ENCODE assay signal across 15 cellular contexts in the genomic region with DNA sequence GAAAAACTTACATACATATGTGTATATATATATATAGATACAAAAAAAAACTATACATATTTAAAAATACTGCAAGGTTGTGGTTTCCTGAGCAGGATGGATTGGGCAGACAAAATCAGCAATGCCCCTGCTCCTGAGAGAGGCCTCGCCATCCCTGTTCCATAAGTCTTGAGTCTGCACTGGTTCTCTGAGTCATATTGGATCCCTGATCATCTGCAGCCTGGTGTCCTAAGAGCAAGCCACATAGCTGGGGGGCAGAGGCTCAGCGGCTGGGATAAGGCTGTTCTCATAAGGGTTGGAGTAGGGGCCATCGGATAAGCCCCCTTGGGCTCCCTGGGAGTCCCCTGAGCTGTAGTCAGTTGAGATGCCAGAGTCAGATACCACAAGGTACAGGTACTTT. TPM values are rescaled to one million over a fixed set of nuclear protein-coding genes. Genes with fewer than 3 reads are reported as not detected.
A peak's percentile ranks its signal among the peaks of the same experiment; 100 is the strongest.
DNase-seq lines count a peak whose midpoint lies in the region; FAIRE-seq and TF ChIP-seq lines count a peak whose summit lies in the region.
"Had no signal": no experiment of that assay in that cellular context is flagged by ENCODE, and none has a peak within 500 bp of the region (broad histone marks: within the 10 kb centered on the region; RNA-seq: fewer than 3 reads in every experiment).

No MANE protein-coding gene starts in this region.

- peaks cover 40% of the 10 kb centered on the region for H3K4me1 Mint-ChIP-seq in CD14-positive monocyte

- peak overlapping the region; percentile 4 for H3K4me3 ChIP-seq in NB4 (ENCODE audit: low read depth, low read length)
- H3K4me3 ChIP-seq in choroid plexus epithelial cell (ENCODE audit: low read depth, low read length): no peak overlapping the region
- no peak overlapping the region for H3K4me3 ChIP-seq in rectal smooth muscle tissue (ENCODE audit: low read length)
- H3K4me3 ChIP-seq: heart left ventricle, neural progenitor cell had no signal

- no peak overlapping the region for H3K9ac ChIP-seq in rectal smooth muscle tissue (ENCODE audit: low read length)
- H3K9ac ChIP-seq: neural progenitor cell had no signal

- peaks cover 7 to 15% of the 10 kb centered on the region in 2 donors for H3K36me3 Mint-ChIP-seq in CD14-positive monocyte

- H3K27me3 ChIP-seq in rectal smooth muscle tissue (ENCODE audit: control insufficient read depth, insufficient read depth, low read length): no peaks in the 10 kb centered on the region

- peaks cover 0 to 2% (median 0%) of the 10 kb centered on the region in 7 donors for H3K9me3 Mint-ChIP-seq in CD14-positive monocyte
- H3K9me3 Mint-ChIP-seq: neural progenitor cell had no signal

- peak overlapping the region; percentile 55 for H3K27ac ChIP-seq in rectal smooth muscle tissue (ENCODE audit: low read depth, low read length)
- H3K27ac ChIP-seq: neural progenitor cell had no signal

- TF ChIP-seq POLR2A in NB4 (IDR thresholded peaks at IDR 0.05; ENCODE audit: extremely low read depth, insufficient read length) (no peak), GM12891 (IDR thresholded peaks at IDR 0.05; ENCODE audit: low read depth, low read length) (no peak)

- peak overlapping the region; percentile 38 to 87 (median 80) for H3K27ac Mint-ChIP-seq in CD14-positive monocyte
- H3K27ac Mint-ChIP-seq: neural progenitor cell had no signal

- H3K4me1 ChIP-seq in rectal smooth muscle tissue (ENCODE audit: control insufficient read depth, insufficient read depth, low read length): peaks cover 35% of the 10 kb centered on the region

- no peaks in the 10 kb centered on the region for H3K36me3 ChIP-seq in rectal smooth muscle tissue (ENCODE audit: control insufficient read depth, insufficient read depth, low read length)
- H3K36me3 ChIP-seq: neural progenitor cell had no signal

- TF ChIP-seq CTCF in CD14-positive monocyte (IDR thresholded peaks at IDR 0.05) (no peak), NB4 (IDR thresholded peaks at IDR 0.05; ENCODE audit: low read depth, low read length) (no peak), choroid plexus epithelial cell (conservative IDR thresholded peaks at IDR 0.05; ENCODE audit: low read depth, low read length) (no peak)

- DNase-seq in CD14-positive monocyte (ENCODE audit: low spot score) (no peak), NB4 (ENCODE audit: low read depth) (no peak), choroid plexus epithelial cell (ENCODE audit: low read depth) (peak; percentile 32), AML-193 (lab: John Stamatoyannopoulos, UW) (no peak), NCI-H146 (lab: John Stamatoyannopoulos, UW) (no peak), cerebellar nuclear complex (lab: John Stamatoyannopoulos, UW) (no peak), GM12891 (ENCODE audit: insufficient read length, low spot score) (no peak)
- DNase-seq: activated CD4-positive, CD25-positive, alpha-beta regulatory T cell treated with anti-CD3 and anti-CD28 coated beads, Interleukin-2, amount 50 U/mL, for 72 hours; activated gamma-delta T cell; NCI-H187; NCI-H774 had no signal

- intact Hi-C loops in CD14-positive monocyte (cut with micrococcal nuclease): no loop called here

- H3K4me3 Mint-ChIP-seq in CD14-positive monocyte: no peak overlapping the region

- no peak for FAIRE-seq in GM12891 (lab: Jason Lieb, UNC)
- FAIRE-seq: GM19239 had no signal

- H3K27me3 Mint-ChIP-seq in CD14-positive monocyte (ENCODE audit: low read depth in 3 of 3): peaks cover 7 to 11% (median 10%) of the 10 kb centered on the region in 3 donors

TF ChIP-seq in GM12891, 5 proteins besides CTCF, POLR2A, EP300 and RAD21:
- TF ChIP-seq TAF1 (IDR thresholded peaks at IDR 0.05; ENCODE audit: low read depth, low read length): no peak

RNA-seq across cellular contexts. Expression of a gene that starts 3.3 kb away (rescaled TPM):
- 10 to 100 TPM in 1 of 2 donors, 1 to 10 TPM in 1; 8.7 to 11.5 TPM for polyA plus RNA-seq in CD14-positive monocyte
- 1.9 TPM for polyA plus RNA-seq in GM12891 (2012; ENCODE audit: low read depth, missing spikeins)

RNA-seq across cellular contexts. Expression of a gene that starts 6.4 kb away (rescaled TPM):
- 1 to 10 TPM; 6.8 to 8.2 TPM for polyA plus RNA-seq in CD14-positive monocyte
- polyA plus RNA-seq in GM12891 (2012; ENCODE audit: low read depth, missing spikeins): 2.4 TPM

RNA-seq across cellular contexts. Expression of a gene that starts 22.5 kb away (rescaled TPM):
- polyA plus RNA-seq in CD14-positive monocyte: 10 to 100 TPM; 35.0 to 45.5 TPM
- 1.7 TPM for polyA plus RNA-seq in GM12891 (2012; ENCODE audit: low read depth, missing spikeins)

RNA-seq across cellular contexts. Expression of a gene that starts 31.4 kb away (rescaled TPM):
- 10 to 100 TPM; 37.1 to 38.3 TPM for polyA plus RNA-seq in CD14-positive monocyte
- 20.4 TPM for polyA plus RNA-seq in GM12891 (2012; ENCODE audit: low read depth, missing spikeins)

RNA-seq across cellular contexts. Expression of a gene that starts 31.7 kb away (rescaled TPM):
- polyA plus RNA-seq in CD14-positive monocyte: 100 to 1,000 TPM; 252 to 335 TPM
- polyA plus RNA-seq in GM12891 (2012; ENCODE audit: low read depth, missing spikeins): 64.5 TPM
